ENCODE assay signal across 27 cellular contexts in genomic region chr4:17567267-17567666, GRCh38. TPM values are rescaled to one million over a fixed set of nuclear protein-coding genes. Genes with fewer than 3 reads are reported as not detected.
"Had no signal": no experiment of that assay in that cellular context is flagged by ENCODE, and none has a peak within 500 bp of the region (broad histone marks: within the 10 kb centered on the region; RNA-seq: fewer than 3 reads in every experiment).

No MANE protein-coding gene starts in this region.

- H3K36me3 Mint-ChIP-seq: activated naive CD8-positive, alpha-beta T cell treated with anti-CD3 and anti-CD28 coated beads, Interleukin-2, amount 10 ng/mL, durations not matched to agents 7 days and 5 days had no signal

- H3K27me3 ChIP-seq: body of pancreas, SJCRH30 had no signal

- H3K4me2 ChIP-seq: SK-N-SH had no signal

- H3K4me1 Mint-ChIP-seq: activated naive CD8-positive, alpha-beta T cell treated with anti-CD3 and anti-CD28 coated beads, Interleukin-2, amount 10 ng/mL, durations not matched to agents 7 days and 5 days had no signal

- DNase-seq: activated CD4-positive, alpha-beta T cell treated with anti-CD3 and anti-CD28 coated beads for 48 hours; activated CD4-positive, alpha-beta T cell treated with anti-CD3 and anti-CD28 coated beads, Interleukin-2, amount 50 U/mL, for 4 hours; activated CD8-positive, alpha-beta memory T cell treated with anti-CD3 and anti-CD28 coated beads, Interleukin-2, amount 50 U/mL, for 48 hours; activated CD8-positive, alpha-beta T cell treated with anti-CD3 and anti-CD28 coated beads, Interleukin-2, amount 10 ng/mL, durations not matched to agents 7 days and 5 days; activated naive CD4-positive, alpha-beta T cell treated with anti-CD3 and anti-CD28 coated beads, Interleukin-2, amount 50 U/mL, for 16 hours; activated naive CD8-positive, alpha-beta T cell treated with anti-CD3 and anti-CD28 coated beads, Interleukin-2, amount 10 ng/mL, durations not matched to agents 7 days and 5 days; activated T-cell treated with anti-CD3 and anti-CD28 coated beads, Interleukin-2, amount 50 U/mL, for 1 hour; aorta; body of pancreas; MM.1S; NCI-H1105; NCI-H1436; NCI-H1694 treated with DMSO at 0.1 percent for 48 hours; NCI-H2029 treated with DMSO at 0.1 percent for 48 hours; NCI-H510A treated with DMSO at 0.1 percent for 48 hours; NCI-H69; NK-92 treated with Interleukin-12 subunit alpha and Interleukin-12 subunit beta, amount 100 ng/mL, for 24 hours; OCI-M1; Right ventricle myocardium superior; RPMI8226; SJCRH30; SK-N-SH; T-helper 1 cell had no signal

- H3K4me3 ChIP-seq: body of pancreas, SJCRH30 had no signal

- ATAC-seq: activated CD4-positive, CD25-positive, alpha-beta regulatory T cell treated with anti-CD3 and anti-CD28 coated beads, Interleukin-2, amount 50 U/mL, for 24 hours; activated CD8-positive, alpha-beta T cell treated with anti-CD3 and anti-CD28 coated beads, Interleukin-2, amount 10 ng/mL, durations not matched to agents 7 days and 5 days; body of pancreas; Panc1 had no signal

- H3K27me3 Mint-ChIP-seq: activated naive CD8-positive, alpha-beta T cell treated with anti-CD3 and anti-CD28 coated beads, Interleukin-2, amount 10 ng/mL, durations not matched to agents 7 days and 5 days had no signal

- H3K27ac ChIP-seq: body of pancreas, SJCRH30 had no signal

- H3K9ac ChIP-seq: SK-N-SH had no signal

- H3K27ac Mint-ChIP-seq: activated CD8-positive, alpha-beta T cell treated with anti-CD3 and anti-CD28 coated beads, Interleukin-2, amount 10 ng/mL, durations not matched to agents 7 days and 5 days; activated naive CD8-positive, alpha-beta T cell treated with anti-CD3 and anti-CD28 coated beads, Interleukin-2, amount 10 ng/mL, durations not matched to agents 7 days and 5 days had no signal

- FAIRE-seq: bronchial epithelial cell had no signal

- H3K9me3 Mint-ChIP-seq: activated naive CD8-positive, alpha-beta T cell treated with anti-CD3 and anti-CD28 coated beads, Interleukin-2, amount 10 ng/mL, durations not matched to agents 7 days and 5 days had no signal

- H3K4me1 ChIP-seq: body of pancreas, SJCRH30 had no signal

- H3K36me3 ChIP-seq: SJCRH30 had no signal

- H3K4me3 Mint-ChIP-seq: activated CD8-positive, alpha-beta T cell treated with anti-CD3 and anti-CD28 coated beads, Interleukin-2, amount 10 ng/mL, durations not matched to agents 7 days and 5 days; activated naive CD8-positive, alpha-beta T cell treated with anti-CD3 and anti-CD28 coated beads, Interleukin-2, amount 10 ng/mL, durations not matched to agents 7 days and 5 days had no signal

- H3K9me3 ChIP-seq: body of pancreas, SJCRH30, SK-N-SH had no signal

RNA-seq across cellular contexts. Expression of gene CLRN2, which starts 52.3 kb away (rescaled TPM):
- total RNA-seq: activated CD8-positive, alpha-beta T cell treated with anti-CD3 and anti-CD28 coated beads, Interleukin-2, amount 10 ng/mL, durations not matched to agents 7 days and 5 days; activated naive CD8-positive, alpha-beta T cell treated with anti-CD3 and anti-CD28 coated beads, Interleukin-2, amount 10 ng/mL, durations not matched to agents 7 days and 5 days; aorta; body of pancreas; bronchial epithelial cell; Right ventricle myocardium superior; SJCRH30; T-helper 2 cell treated with Interferon-gamma antibody and Interleukin-4, amounts not matched to agents 100 ng/mL and 5 ng/mL, for 36 hours had no signal
